ENCODE assay signal across 8 cellular contexts in the genomic region with DNA sequence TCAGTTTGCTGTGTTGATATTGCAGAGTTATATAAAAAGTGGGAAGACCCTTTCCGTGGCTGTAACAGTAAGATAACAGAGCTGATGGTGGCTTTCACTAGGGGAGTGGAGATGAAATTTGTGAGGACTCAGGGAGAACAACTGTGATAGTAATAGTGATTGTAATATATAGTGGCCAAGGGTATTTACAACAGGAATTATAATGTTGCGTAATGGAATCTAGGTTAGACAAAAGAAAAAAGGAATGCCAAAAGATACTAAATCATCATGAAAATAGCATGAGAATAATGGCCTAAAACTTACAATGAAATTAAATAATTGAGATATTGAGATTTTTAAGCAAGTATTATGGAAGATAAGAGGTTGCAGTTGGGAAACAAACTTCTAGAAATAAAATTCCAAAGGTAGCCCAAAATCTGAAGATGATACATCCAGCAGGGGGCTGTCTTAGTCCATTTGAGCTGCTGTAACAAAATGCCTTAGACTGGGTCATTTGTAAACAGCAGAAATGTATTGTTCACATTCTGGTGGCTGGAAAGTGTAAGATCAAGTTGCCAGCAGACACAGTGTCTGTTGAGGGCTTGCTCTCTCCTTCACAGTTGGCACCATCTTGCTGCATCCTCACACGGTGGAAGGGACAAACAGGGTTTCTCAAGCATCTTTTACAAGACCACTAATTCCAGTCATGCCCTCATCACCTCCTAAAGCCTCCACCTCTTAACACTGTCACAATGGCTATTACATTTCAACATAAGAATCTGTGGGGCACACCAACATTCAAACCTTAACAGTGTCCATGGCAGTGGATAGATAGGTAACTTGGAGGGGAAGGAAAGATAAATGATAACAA.
DNase-seq lines count a peak whose midpoint lies in the region; ATAC-seq and TF ChIP-seq lines count a peak whose summit lies in the region.

No MANE protein-coding gene starts in this region.

- peak; percentile 78 for ATAC-seq in HG02763 (IDR thresholded peaks at IDR 0.05; ENCODE audit: unreplicated experiment)

- TF ChIP-seq CTCF in choroid plexus epithelial cell (conservative IDR thresholded peaks at IDR 0.05; ENCODE audit: low read depth, low read length), result peak; percentile 36

- DNase-seq in DMS53 (lab: John Stamatoyannopoulos, UW) (peak; percentile 49), DMS53 treated with DMSO at 0.1 percent for 48 hours (lab: John Stamatoyannopoulos, UW; ENCODE audit: unreplicated experiment) (no peak), NCI-H146 (lab: John Stamatoyannopoulos, UW) (peak; percentile 76), choroid plexus epithelial cell (ENCODE audit: low read depth) (peak; percentile 6), superior temporal gyrus (ENCODE audit: extremely low spot score) (peak; percentile 23), dermis blood vessel endothelial cell (no peak)
- DNase-seq in activated naive CD4-positive, alpha-beta T cell (lab: John Stamatoyannopoulos, UW), result no peak

- H3K4me3 ChIP-seq in choroid plexus epithelial cell (ENCODE audit: low read depth, low read length), result no peak overlapping the region

Comparison
In these comparisons a context has a peak if more than half of its experiments do, and no peak if none do; other contexts are left out.
1. DNase-seq: peak in DMS53 (single experiment), NCI-H146 (single experiment), choroid plexus epithelial cell (single experiment) and superior temporal gyrus (single experiment); none in DMS53 treated with DMSO at 0.1 percent for 48 hours (single experiment), dermis blood vessel endothelial cell (single experiment) and activated naive CD4-positive, alpha-beta T cell (0 of 4).